11 cellular contexts compared by ENCODE assay signal in the genomic region with DNA sequence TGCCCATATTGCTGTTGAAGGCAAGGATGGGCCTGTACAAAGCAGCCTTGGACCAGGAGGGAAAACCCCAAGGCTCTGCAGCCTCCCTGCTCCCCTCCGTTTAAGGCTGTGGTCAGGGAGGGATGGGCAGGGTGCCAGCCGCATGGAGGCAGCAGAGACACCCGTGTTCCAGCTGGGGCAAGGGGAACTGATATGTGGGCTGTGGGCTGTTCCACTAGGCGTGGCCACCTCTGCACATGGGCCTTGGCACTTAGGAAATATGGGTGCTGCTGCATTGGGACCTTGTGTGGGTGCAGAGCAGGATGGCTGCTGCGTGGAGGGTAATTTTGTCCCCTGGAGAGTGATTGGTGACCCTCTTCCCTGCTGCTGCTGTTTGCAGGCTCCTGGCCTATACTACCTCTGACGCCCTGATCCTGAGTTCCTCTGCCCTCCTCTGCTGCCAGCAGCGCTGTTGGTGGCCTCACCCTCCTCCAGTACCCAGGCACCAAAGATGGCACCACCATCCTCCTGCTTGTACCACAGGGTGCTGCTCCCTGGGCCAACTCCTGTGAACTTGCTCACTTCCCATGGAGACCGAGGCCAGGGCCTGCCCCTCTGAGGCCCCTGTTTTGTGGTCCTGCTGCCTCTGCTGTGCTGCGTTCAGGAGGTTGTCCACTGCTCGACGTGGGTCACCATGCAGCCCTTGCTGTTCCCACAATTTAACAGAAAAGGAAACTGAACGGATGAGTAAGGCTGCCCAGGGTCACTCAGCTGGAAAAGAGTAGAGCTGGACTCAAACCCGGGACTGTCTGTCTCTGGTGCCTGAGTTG. TPM values are rescaled to one million over a fixed set of nuclear protein-coding genes. Genes with fewer than 3 reads are reported as not detected.
DNase-seq lines count a peak whose midpoint lies in the region; TF ChIP-seq lines count a peak whose summit lies in the region.
"Had no signal": no experiment of that assay in that cellular context is flagged by ENCODE, and none has a peak within 500 bp of the region (broad histone marks: within the 10 kb centered on the region; RNA-seq: fewer than 3 reads in every experiment).

No MANE protein-coding gene starts in this region.

- H4K91ac ChIP-seq in H9 (ENCODE audit: insufficient read length, low read depth, low read length), result no peak overlapping the region

- H3K14ac ChIP-seq in H9 (ENCODE audit: insufficient read depth, low read length), result no peak overlapping the region; the same call in 1 of the 2 replicates

- no peak overlapping the region for H4K8ac ChIP-seq in H9 (replicated peaks; ENCODE audit: insufficient read length, low read depth, low read length)

- H4K20me1 ChIP-seq in H9 (ENCODE audit: control insufficient read depth, insufficient read depth, insufficient read length), result peaks cover 5% of the 10 kb centered on the region

- H2BK120ac ChIP-seq in H9 (ENCODE audit: low read depth, low read length, poor library complexity, severe bottlenecking), result no peak overlapping the region

- H3K79me1 ChIP-seq in H9 (ENCODE audit: insufficient read depth, low read depth, low read length, poor library complexity, severe bottlenecking), result no peaks in the 10 kb centered on the region

- DNase-seq in Ammon's horn (ENCODE audit: low spot score) (peak; percentile 62), H9 (no peak), NCI-H226 (no peak), AG08395 (ENCODE audit: low spot score) (no peak), A172 (ENCODE audit: low spot score) (no peak)
- no peak for DNase-seq in activated effector memory CD4-positive, alpha-beta T cell treated with Interleukin-2 at 50 U/mL for 16 hours
- DNase-seq: kidney glomerular epithelial cell, MM.1S had no signal

- H3K4me1 Mint-ChIP-seq in H9, result peaks cover 36 to 40% of the 10 kb centered on the region in 2 experiments
- peaks cover 51% of the 10 kb centered on the region for H3K4me1 Mint-ChIP-seq in brain

- no peaks in the 10 kb centered on the region for H3K23me2 ChIP-seq in H9 (ENCODE audit: insufficient read length, low read depth, low read length, poor library complexity, severe bottlenecking)

- H3K4me1 ChIP-seq in H9 (ENCODE audit: insufficient read depth, low read length) (peaks cover 6% of the 10 kb centered on the region; the same call in 1 of the 2 replicates), mesodermal cell (ENCODE audit: control insufficient read depth, insufficient read depth, low read length, poor library complexity, severe bottlenecking) (peaks cover 40% of the 10 kb centered on the region)

- no peak overlapping the region for H3K4me2 ChIP-seq in H9 (ENCODE audit: insufficient read depth, insufficient read length, low read length)

- H3K27me3 ChIP-seq in H9 (ENCODE audit: insufficient read depth, low read length), result no peaks in the 10 kb centered on the region

- no peak overlapping the region for H3K4ac ChIP-seq in H9 (ENCODE audit: low read depth, low read length)

- H3T11ph ChIP-seq in H9 (ENCODE audit: low read length), result no peak overlapping the region

- TF ChIP-seq CTCF in H9 (conservative IDR thresholded peaks at IDR 0.05) (no peak), brain (conservative IDR thresholded peaks at IDR 0.05) (no peak)

- H2BK5ac ChIP-seq in H9 (ENCODE audit: insufficient read length, low read length), result no peak overlapping the region

- H2BK12ac ChIP-seq in H9 (ENCODE audit: insufficient read length, low read depth, low read length), result no peak overlapping the region

- H2BK20ac ChIP-seq in H9 (ENCODE audit: low read depth, low read length, poor library complexity, severe bottlenecking), result no peak overlapping the region

- H3K27ac Mint-ChIP-seq in H9, result peak overlapping the region in 2 of 3 experiments; percentile 84 to 89; a peak in 5 of 7 replicates
- peak overlapping the region in 4 of 5 experiments; percentile 59 to 81 (median 70) for H3K27ac Mint-ChIP-seq in brain

- H3K36me3 Mint-ChIP-seq in H9 (ENCODE audit: insufficient read depth in 1 of 3, low read depth in 3 of 3) (peaks cover 23 to 57% (median 46%) of the 10 kb centered on the region in 3 experiments), brain (peaks cover 32% of the 10 kb centered on the region)

- H3K56ac ChIP-seq in H9 (ENCODE audit: insufficient read length, low read depth, low read length), result no peak overlapping the region

- H3K4me3 Mint-ChIP-seq in H9 (no peak overlapping the region), brain (no peak overlapping the region)

- no peak overlapping the region for H3K23ac ChIP-seq in H9 (ENCODE audit: insufficient read length, low read depth, low read length)

- no peaks in the 10 kb centered on the region for H3K79me2 ChIP-seq in H9 (ENCODE audit: insufficient read depth, low read length)

- H2AFZ ChIP-seq in H9 (ENCODE audit: low read length), result no peak overlapping the region

- no peak overlapping the region for H3K18ac ChIP-seq in H9 (ENCODE audit: insufficient read length, low read depth, low read length)

- H3K27ac ChIP-seq in H9 (ENCODE audit: insufficient read length, low read depth, low read length), result no peak overlapping the region
- peak overlapping the region; percentile 29 for H3K27ac ChIP-seq in mesodermal cell (ENCODE audit: low read depth, low read length, severe bottlenecking)
- H3K27ac ChIP-seq: thoracic aorta had no signal

- no peak overlapping the region for H4K5ac ChIP-seq in H9 (ENCODE audit: insufficient read length, low read depth, low read length)

- no peaks in the 10 kb centered on the region; a peak in 1 of 5 replicates for H3K9me3 Mint-ChIP-seq in H9
- H3K9me3 Mint-ChIP-seq in brain, result no peaks in the 10 kb centered on the region

- H2AK5ac ChIP-seq in H9 (ENCODE audit: insufficient read length, low read length), result no peak overlapping the region

- peaks cover 73% of the 10 kb centered on the region for H3K36me3 ChIP-seq in mesodermal cell (ENCODE audit: control insufficient read depth, insufficient read depth, low read length)

- no peak overlapping the region for H2BK15ac ChIP-seq in H9 (ENCODE audit: low read depth, low read length)

- H3K4me3 ChIP-seq in mesodermal cell (ENCODE audit: extremely low read depth, insufficient read depth, low read length, poor library complexity, severe bottlenecking), result no peak overlapping the region
- H3K4me3 ChIP-seq: thoracic aorta had no signal

- no peaks in the 10 kb centered on the region for H3K9me3 ChIP-seq in H9 (ENCODE audit: control insufficient read depth, low read depth, low read length)
- H3K9me3 ChIP-seq in mesodermal cell (ENCODE audit: control insufficient read depth, low read length), result no peaks in the 10 kb centered on the region
- H3K9me3 ChIP-seq: thoracic aorta had no signal

- H3K27me3 Mint-ChIP-seq in H9 (ENCODE audit: low read depth), result peaks cover 4% of the 10 kb centered on the region; the same call in 1 of the 2 replicates
- H3K27me3 Mint-ChIP-seq in brain, result peaks cover 4% of the 10 kb centered on the region

- H3K9ac ChIP-seq in H9 (ENCODE audit: extremely low read depth, insufficient read length, low read length), result no peak overlapping the region

- no CpG with 5 or more reads among the region's 13 CpGs for WGBS in H9 (ENCODE audit: extremely low coverage, insufficient read length, low lambda C conversion rate)
- 88 to 89% methylated on average over 12 to 13 of the region's 13 CpGs for WGBS in mesodermal cell (ENCODE audit: insufficient coverage in 2 of 2), 2 experiments

RNA-seq across cellular contexts. Expression of gene PANK2, which starts 35.3 kb away (rescaled TPM):
- 61.0 and 65.4 TPM in 2 replicates for total RNA-seq in H9 (2021)
- polyA plus RNA-seq in brain (ENCODE audit: insufficient read depth, low read depth, low replicate concordance), result 27.7 TPM
- 33.0 TPM for polyA plus RNA-seq in mesodermal cell (2013, experiment 1 of 2)
- polyA plus RNA-seq in mesodermal cell (2013, experiment 2 of 2), result 30.6 TPM
- total RNA-seq in A172 (2014; rRNA removed; shearing (Covaris generic)), result 62.1 and 97.0 TPM in 2 replicates
